8 cellular contexts compared by ENCODE assay signal in genomic region chr11:121656333-121657090, GRCh38.
DNase-seq lines count a peak whose midpoint lies in the region; ATAC-seq and TF ChIP-seq lines count a peak whose summit lies in the region.

No MANE protein-coding gene starts in this region.

- H3K27ac Mint-ChIP-seq in CD8-positive, alpha-beta memory T cell: no peak overlapping the region

- H3K9me2 ChIP-seq in SK-N-SH: no peaks in the 10 kb centered on the region

- POLR2A ChIA-PET in CD8-positive, alpha-beta memory T cell (lab: Charles Lee): no interaction called here
- POLR2A ChIA-PET in SK-N-SH (lab: Yijun Ruan, JAX): no interaction called here

- H3K9ac ChIP-seq in SK-N-SH: peak overlapping the region; percentile 89; the same call in 1 of the 2 replicates

- H3K4me1 Mint-ChIP-seq in CD8-positive, alpha-beta memory T cell: peaks cover 19 to 26% (median 19%) of the 10 kb centered on the region in 3 donors

- H3K9me3 Mint-ChIP-seq in CD8-positive, alpha-beta memory T cell: no peaks in the 10 kb centered on the region

- H3F3A ChIP-seq in SK-N-SH (replicated peaks; ENCODE audit: insufficient read depth): peaks cover 22% of the 10 kb centered on the region

- peak in 1 of 4 donors; percentile 3 for ATAC-seq in psoas muscle
- ATAC-seq in GM21786 (IDR thresholded peaks at IDR 0.05; ENCODE audit: unreplicated experiment): no peak
- no peak for ATAC-seq in GM21423 (IDR thresholded peaks at IDR 0.05; ENCODE audit: unreplicated experiment)

- H2AFZ ChIP-seq in SK-N-SH (ENCODE audit: low read depth): peak overlapping the region; percentile 91

- no peak for TF ChIP-seq RAD21 in SK-N-SH (IDR thresholded peaks at IDR 0.05; ENCODE audit: low read length)

- no peaks in the 10 kb centered on the region for H3K27me3 ChIP-seq in CD8-positive, alpha-beta memory T cell (ENCODE audit: insufficient read depth, low read length, poor library complexity, severe bottlenecking)
- H3K27me3 ChIP-seq in SK-N-SH (ENCODE audit: insufficient read depth) (no peaks in the 10 kb centered on the region), psoas muscle (ENCODE audit: insufficient read depth in 3 of 3, low read length in 2 of 3) (no peaks in the 10 kb centered on the region)

- no peaks in the 10 kb centered on the region for H4K20me1 ChIP-seq in SK-N-SH (ENCODE audit: insufficient read depth)

- CTCF ChIA-PET in CD8-positive, alpha-beta memory T cell (lab: Charles Lee): interaction anchor here (2.4 kb wide), 1 partner anchor 12 kb away, joined by 12 read pairs; no protein-coding TSS in a partner anchor
- CTCF ChIA-PET in SK-N-SH (lab: Yijun Ruan, JAX): interaction anchor here (0.8 to 6.4 kb wide), 42 partner anchors 9 to 865 kb away, joined by 3 to 134 read pairs (median 6); partner anchors contain the start of gene BLID

- peaks cover 8% of the 10 kb centered on the region for H3K4me1 ChIP-seq in CD8-positive, alpha-beta memory T cell (ENCODE audit: insufficient read depth, low read length)
- H3K4me1 ChIP-seq in SK-N-SH (ENCODE audit: control insufficient read depth in 1 of 2, insufficient read depth in 2 of 2, low read depth in 1 of 2, low read length in 1 of 2): peaks cover 18 to 36% of the 10 kb centered on the region in 2 experiments
- peaks cover 11% of the 10 kb centered on the region for H3K4me1 ChIP-seq in psoas muscle

- H3K4me2 ChIP-seq in SK-N-SH: peak overlapping the region; percentile 94

- WGBS in SK-N-SH (ENCODE audit: low lambda C conversion rate): 77% methylated on average over 13 of the region's 18 CpGs
- WGBS in psoas muscle, 3 donors: 54 to 64% (median 55%) methylated on average over 18 of the region's 18 CpGs

- no peak overlapping the region for H3K27ac ChIP-seq in CD8-positive, alpha-beta memory T cell (ENCODE audit: low read depth, low read length)
- peak overlapping the region; percentile 100 for H3K27ac ChIP-seq in SK-N-SH (ENCODE audit: low read depth in 2 of 2, low read length in 1 of 2)
- peak overlapping the region; percentile 86 for H3K27ac ChIP-seq in psoas muscle

- H3K4me3 Mint-ChIP-seq in CD8-positive, alpha-beta memory T cell: peak overlapping the region in 6 of 7 donors; percentile 18 to 89 (median 85)

- no peaks in the 10 kb centered on the region for H3K36me3 ChIP-seq in CD8-positive, alpha-beta memory T cell (ENCODE audit: insufficient read depth, low read length)
- H3K36me3 ChIP-seq in SK-N-SH (replicated peaks in 1 of 2; ENCODE audit: control insufficient read depth in 1 of 2, insufficient read depth in 2 of 2, low read length in 1 of 2) (no peaks in the 10 kb centered on the region), psoas muscle (ENCODE audit: insufficient read depth in 1 of 2, low read depth in 1 of 2) (no peaks in the 10 kb centered on the region)

- intact Hi-C loops in psoas muscle (cut with DNase I): loop anchor here (1.0 to 10.0 kb wide), 5 partner anchors 278 to 546 kb away; no protein-coding TSS in a partner anchor

- no peak for TF ChIP-seq CTCF in SK-N-SH (IDR thresholded peaks at IDR 0.05)
- TF ChIP-seq CTCF in foreskin fibroblast (IDR thresholded peaks at IDR 0.05; ENCODE audit: low read depth, low read length): no peak
- no peak for TF ChIP-seq CTCF in psoas muscle (IDR thresholded peaks at IDR 0.05)

- TF ChIP-seq EP300 in SK-N-SH (IDR thresholded peaks at IDR 0.05; ENCODE audit: borderline replicate concordance in 1 of 2, low read depth in 1 of 2, low read length in 1 of 2): no peak; a peak in 1 of 4 replicates

- no peak for DNase-seq in CD8-positive, alpha-beta memory T cell
- no peak for DNase-seq in SK-N-SH
- peak in 1 of 2 donors; percentile 43 for DNase-seq in foreskin fibroblast
- DNase-seq in psoas muscle: no peak
- DNase-seq in medulla oblongata (ENCODE audit: extremely low spot score): no peak
- no peak for DNase-seq in RPMI8226

- H3K36me3 Mint-ChIP-seq in CD8-positive, alpha-beta memory T cell: peaks cover 0 to 3% (median 1%) of the 10 kb centered on the region in 3 donors

- H3K4me3 ChIP-seq in CD8-positive, alpha-beta memory T cell (ENCODE audit: low read length): peak overlapping the region; percentile 68
- H3K4me3 ChIP-seq in SK-N-SH (ENCODE audit: low read depth in 2 of 2, low read length in 1 of 2) (peak overlapping the region in 1 of 2 experiments; percentile 71), foreskin fibroblast (ENCODE audit: low read depth in 1 of 2, low read length in 2 of 2) (peak overlapping the region; percentile 22 to 34), psoas muscle (peak overlapping the region; percentile 64)

- H3K9me3 ChIP-seq in CD8-positive, alpha-beta memory T cell (ENCODE audit: low read length): no peaks in the 10 kb centered on the region
- H3K9me3 ChIP-seq in SK-N-SH (no peaks in the 10 kb centered on the region), psoas muscle (no peaks in the 10 kb centered on the region)

- H3K79me2 ChIP-seq in SK-N-SH (ENCODE audit: insufficient read depth): no peaks in the 10 kb centered on the region

- H3K27me3 Mint-ChIP-seq in CD8-positive, alpha-beta memory T cell: peaks cover 0 to 6% of the 10 kb centered on the region in 2 donors

TF ChIP-seq in SK-N-SH, 30 proteins besides CTCF, POLR2A, EP300 and RAD21:
- no peak for TF ChIP-seq TCF12 (IDR thresholded peaks at IDR 0.05)
- TF ChIP-seq, protein P1, sequence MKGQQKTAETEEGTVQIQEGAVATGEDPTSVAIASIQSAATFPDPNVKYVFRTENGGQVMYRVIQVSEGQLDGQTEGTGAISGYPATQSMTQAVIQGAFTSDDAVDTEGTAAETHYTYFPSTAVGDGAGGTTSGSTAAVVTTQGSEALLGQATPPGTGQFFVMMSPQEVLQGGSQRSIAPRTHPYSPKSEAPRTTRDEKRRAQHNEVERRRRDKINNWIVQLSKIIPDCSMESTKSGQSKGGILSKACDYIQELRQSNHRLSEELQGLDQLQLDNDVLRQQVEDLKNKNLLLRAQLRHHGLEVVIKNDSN (IDR thresholded peaks at IDR 0.05; ENCODE audit: borderline replicate concordance, low read depth): no peak
